ENCODE assay signal across 26 cellular contexts in the genomic region with DNA sequence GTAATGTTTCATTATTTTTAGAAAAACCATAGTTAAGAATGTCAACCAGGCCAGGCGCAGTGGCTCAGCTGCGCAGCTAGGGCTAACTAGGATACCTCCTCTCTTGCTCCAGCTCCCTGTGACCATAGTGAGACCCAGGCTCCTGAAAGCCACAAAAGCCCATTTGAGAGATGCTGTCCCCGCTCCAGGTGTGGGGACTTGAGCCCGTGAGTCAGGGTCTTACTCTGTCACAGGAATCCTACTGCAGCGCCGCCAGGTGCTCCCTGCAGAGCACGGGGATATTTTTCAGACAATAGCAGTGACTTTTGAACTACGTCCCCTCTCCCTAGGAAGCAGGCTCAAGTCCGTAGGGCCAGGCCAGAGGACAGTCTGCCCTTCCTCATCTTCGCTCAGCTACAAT.
"Had no signal": no experiment of that assay in that cellular context is flagged by ENCODE, and none has a peak within 500 bp of the region (broad histone marks: within the 10 kb centered on the region; RNA-seq: fewer than 3 reads in every experiment).

No MANE protein-coding gene starts in this region.

- H3K4me1 Mint-ChIP-seq: activated naive CD8-positive, alpha-beta T cell treated with anti-CD3 and anti-CD28 coated beads for 36 hours; naive thymus-derived CD4-positive, alpha-beta T cell had no signal

- H3K36me3 ChIP-seq: adrenal gland, cardiac muscle cell, colonic mucosa, neutrophil, right lobe of liver, thoracic aorta, upper lobe of left lung had no signal

- DNase-seq: activated CD4-positive, alpha-beta T cell treated with anti-CD3 and anti-CD28 coated beads for 4 hours; activated CD4-positive, alpha-beta T cell treated with anti-CD3 and anti-CD28 coated beads, Interleukin-2, amount 50 U/mL, for 48 hours; activated CD8-positive, alpha-beta memory T cell treated with anti-CD3 and anti-CD28 coated beads for 24 hours; activated effector memory CD4-positive, alpha-beta T cell treated with anti-CD3 and anti-CD28 coated beads, Interleukin-2, amount 50 U/mL, for 16 hours; activated naive CD4-positive, alpha-beta T cell treated with anti-CD3 and anti-CD28 coated beads for 36 hours; activated naive CD8-positive, alpha-beta T cell treated with anti-CD3 and anti-CD28 coated beads for 36 hours; adrenal gland; aorta; body of pancreas; cerebellar nuclear complex; colonic mucosa; effector CD8-positive, alpha-beta T cell; glutamatergic neuron; kidney; left colon; midbrain; naive thymus-derived CD4-positive, alpha-beta T cell; right lobe of liver; stimulated activated CD4-positive, alpha-beta T cell treated with anti-CD3 and anti-CD28 coated beads, Interleukin-2, amount 100 ng/mL, for 48 hours; stimulated activated naive CD8-positive, alpha-beta T cell treated with anti-CD3 and anti-CD28 coated beads, Interleukin-15, Interleukin-2, amounts not matched to agents 100 U/mL and 50 U/mL, for 24 hours; upper lobe of left lung had no signal

- H3K27me3 ChIP-seq: adrenal gland, body of pancreas, cardiac muscle cell, colonic mucosa, right lobe of liver, upper lobe of left lung had no signal

- H3K4me1 ChIP-seq: adrenal gland, body of pancreas, colonic mucosa, right lobe of liver, upper lobe of left lung had no signal

- H3K9me3 Mint-ChIP-seq: activated naive CD4-positive, alpha-beta T cell treated with anti-CD3 and anti-CD28 coated beads for 36 hours; activated naive CD8-positive, alpha-beta T cell treated with anti-CD3 and anti-CD28 coated beads for 36 hours; activated T-helper 1 cell treated with anti-CD3 and anti-CD28 coated beads, Interleukin-12 subunit alpha, Interleukin-12 subunit beta, Interleukin-2, Interleukin-4 antibody, amounts not matched to agents 30 ng/mL and 10 ng/mL and 1 ng/mL, durations not matched to agents 14 hours and 24 hours and 36 hours had no signal

- H3K27me3 Mint-ChIP-seq: activated naive CD8-positive, alpha-beta T cell treated with anti-CD3 and anti-CD28 coated beads for 36 hours; progenitor cell of endocrine pancreas had no signal

- ATAC-seq: body of pancreas; left colon; naive thymus-derived CD4-positive, alpha-beta T cell; right lobe of liver; stimulated activated naive CD8-positive, alpha-beta T cell treated with anti-CD3 and anti-CD28 coated beads, Interleukin-15, Interleukin-2, amounts not matched to agents 100 U/mL and 50 U/mL, for 24 hours had no signal

- H3K4me3 ChIP-seq: adrenal gland, body of pancreas, cardiac muscle cell, colonic mucosa, right lobe of liver, thoracic aorta, upper lobe of left lung had no signal

- H3K27ac ChIP-seq: adrenal gland, body of pancreas, cardiac muscle cell, colonic mucosa, neutrophil, right lobe of liver, thoracic aorta, upper lobe of left lung had no signal

- H3K9me3 ChIP-seq: adrenal gland, body of pancreas, colonic mucosa, neutrophil, right lobe of liver, thoracic aorta, upper lobe of left lung had no signal

- H3K36me3 Mint-ChIP-seq: activated naive CD8-positive, alpha-beta T cell treated with anti-CD3 and anti-CD28 coated beads for 36 hours; naive thymus-derived CD4-positive, alpha-beta T cell had no signal

- H3K27ac Mint-ChIP-seq: activated naive CD4-positive, alpha-beta T cell treated with anti-CD3 and anti-CD28 coated beads for 36 hours; activated naive CD8-positive, alpha-beta T cell treated with anti-CD3 and anti-CD28 coated beads for 36 hours; activated T-helper 1 cell treated with anti-CD3 and anti-CD28 coated beads, Interleukin-12 subunit alpha, Interleukin-12 subunit beta, Interleukin-2, Interleukin-4 antibody, amounts not matched to agents 30 ng/mL and 10 ng/mL and 1 ng/mL, durations not matched to agents 14 hours and 24 hours and 36 hours; naive thymus-derived CD4-positive, alpha-beta T cell; progenitor cell of endocrine pancreas had no signal

- H3K4me3 Mint-ChIP-seq: activated naive CD4-positive, alpha-beta T cell treated with anti-CD3 and anti-CD28 coated beads for 36 hours; activated naive CD8-positive, alpha-beta T cell treated with anti-CD3 and anti-CD28 coated beads for 36 hours; activated T-helper 1 cell treated with anti-CD3 and anti-CD28 coated beads, Interleukin-12 subunit alpha, Interleukin-12 subunit beta, Interleukin-2, Interleukin-4 antibody, amounts not matched to agents 30 ng/mL and 10 ng/mL and 1 ng/mL, durations not matched to agents 14 hours and 24 hours and 36 hours; naive thymus-derived CD4-positive, alpha-beta T cell had no signal
